In genomic region chr16:87921236-87921773, GRCh38 we compare ENCODE assay signal across 27 cellular contexts. TPM values are rescaled to one million over a fixed set of nuclear protein-coding genes. Genes with fewer than 3 reads are reported as not detected.
A peak's percentile ranks its signal among the peaks of the same experiment; 100 is the strongest.
DNase-seq lines count a peak whose midpoint lies in the region; ATAC-seq and TF ChIP-seq lines count a peak whose summit lies in the region.
"Had no signal": no experiment of that assay in that cellular context is flagged by ENCODE, and none has a peak within 500 bp of the region (broad histone marks: within the 10 kb centered on the region; RNA-seq: fewer than 3 reads in every experiment).

No MANE protein-coding gene starts in this region.

- ATAC-seq in RWPE2 (ENCODE audit: low read depth) (peak; percentile 38; the same call in 1 of the 3 replicates), HG02938 (IDR thresholded peaks at IDR 0.05; ENCODE audit: unreplicated experiment) (no peak)
- ATAC-seq: T-cell had no signal

- H3K4me3 ChIP-seq in BE2C (ENCODE audit: low read depth, low read length) (no peak overlapping the region), MG63 (no peak overlapping the region), RWPE2 (ENCODE audit: severe bottlenecking) (no peak overlapping the region)
- H3K4me3 ChIP-seq: BLaER1 treated with 17β-estradiol and CSF1 and Interleukin-3, amounts not matched to agents 10 nM and 100 nM; cardiac muscle cell; dorsolateral prefrontal cortex; right atrium auricular region had no signal

- H3K4me1 ChIP-seq in BE2C (peaks cover 9% of the 10 kb centered on the region; the same call in 1 of the 2 replicates), RWPE2 (ENCODE audit: insufficient read depth, poor library complexity, severe bottlenecking) (peaks cover 4% of the 10 kb centered on the region)
- H3K4me1 ChIP-seq: right atrium auricular region had no signal

- no peak overlapping the region for H3K4me3 Mint-ChIP-seq in activated T-helper 1 cell treated with anti-CD3 and anti-CD28 coated beads, Interleukin-12 subunit alpha, Interleukin-12 subunit beta, Interleukin-2, Interleukin-4 antibody, amounts not matched to agents 30 ng/mL and 10 ng/mL and 1 ng/mL, durations not matched to agents 14 hours and 24 hours and 36 hours
- H3K4me3 Mint-ChIP-seq: activated naive CD4-positive, alpha-beta T cell treated with anti-CD3 and anti-CD28 coated beads for 36 hours; stimulated activated naive CD8-positive, alpha-beta T cell treated with anti-CD3 and anti-CD28 coated beads, Interleukin-15, Interleukin-2, amounts not matched to agents 100 ng/mL and 50 ng/mL, for 24 hours; T-cell; type B pancreatic cell had no signal

- H3K36me3 Mint-ChIP-seq in activated T-helper 1 cell treated with anti-CD3 and anti-CD28 coated beads, Interleukin-12 subunit alpha, Interleukin-12 subunit beta, Interleukin-2, Interleukin-4 antibody, amounts not matched to agents 30 ng/mL and 10 ng/mL and 1 ng/mL, durations not matched to agents 14 hours and 24 hours and 36 hours (ENCODE audit: low read depth): no peaks in the 10 kb centered on the region
- H3K36me3 Mint-ChIP-seq: T-cell, type B pancreatic cell had no signal

- peaks cover 7% of the 10 kb centered on the region for H3K4me1 Mint-ChIP-seq in activated T-helper 1 cell treated with anti-CD3 and anti-CD28 coated beads, Interleukin-12 subunit alpha, Interleukin-12 subunit beta, Interleukin-2, Interleukin-4 antibody, amounts not matched to agents 30 ng/mL and 10 ng/mL and 1 ng/mL, durations not matched to agents 14 hours and 24 hours and 36 hours (ENCODE audit: low read depth)

- H3K27ac ChIP-seq in RWPE2 (ENCODE audit: poor library complexity, severe bottlenecking): no peak overlapping the region
- H3K27ac ChIP-seq: BLaER1 treated with 17β-estradiol and CSF1 and Interleukin-3, amounts not matched to agents 10 nM and 100 nM; cardiac muscle cell; dorsolateral prefrontal cortex; right atrium auricular region had no signal

- no peak overlapping the region for H3K27ac Mint-ChIP-seq in activated T-helper 1 cell treated with anti-CD3 and anti-CD28 coated beads, Interleukin-12 subunit alpha, Interleukin-12 subunit beta, Interleukin-2, Interleukin-4 antibody, amounts not matched to agents 30 ng/mL and 10 ng/mL and 1 ng/mL, durations not matched to agents 14 hours and 24 hours and 36 hours
- H3K27ac Mint-ChIP-seq: activated naive CD4-positive, alpha-beta T cell treated with anti-CD3 and anti-CD28 coated beads for 36 hours; stimulated activated naive CD8-positive, alpha-beta T cell treated with anti-CD3 and anti-CD28 coated beads, Interleukin-15, Interleukin-2, amounts not matched to agents 100 ng/mL and 50 ng/mL, for 24 hours; T-cell; type B pancreatic cell had no signal

- intact Hi-C loops in activated T-helper 1 cell treated with anti-CD3 and anti-CD28 coated beads, Interleukin-12 subunit alpha, Interleukin-12 subunit beta, Interleukin-2, Interleukin-4 antibody, amounts not matched to agents 30 ng/mL and 10 ng/mL and 1 ng/mL, durations not matched to agents 14 hours and 24 hours and 36 hours (cut with micrococcal nuclease): no loop called here

- H3K27me3 Mint-ChIP-seq in activated T-helper 1 cell treated with anti-CD3 and anti-CD28 coated beads, Interleukin-12 subunit alpha, Interleukin-12 subunit beta, Interleukin-2, Interleukin-4 antibody, amounts not matched to agents 30 ng/mL and 10 ng/mL and 1 ng/mL, durations not matched to agents 14 hours and 24 hours and 36 hours (ENCODE audit: insufficient read depth): peaks cover 20% of the 10 kb centered on the region

- no peaks in the 10 kb centered on the region for H3K36me3 ChIP-seq in BE2C
- no peaks in the 10 kb centered on the region for H3K36me3 ChIP-seq in MG63
- H3K36me3 ChIP-seq in RWPE2 (ENCODE audit: low read depth): no peaks in the 10 kb centered on the region
- H3K36me3 ChIP-seq: BLaER1 treated with 17β-estradiol and CSF1 and Interleukin-3, amounts not matched to agents 10 nM and 100 nM; cardiac muscle cell; right atrium auricular region had no signal

- H3K9me3 ChIP-seq in BE2C: no peaks in the 10 kb centered on the region
- no peaks in the 10 kb centered on the region for H3K9me3 ChIP-seq in MG63
- no peaks in the 10 kb centered on the region for H3K9me3 ChIP-seq in RWPE2 (ENCODE audit: severe bottlenecking)
- H3K9me3 ChIP-seq: BLaER1 treated with 17β-estradiol and CSF1 and Interleukin-3, amounts not matched to agents 10 nM and 100 nM; right atrium auricular region had no signal

- H3K9me3 Mint-ChIP-seq in activated T-helper 1 cell treated with anti-CD3 and anti-CD28 coated beads, Interleukin-12 subunit alpha, Interleukin-12 subunit beta, Interleukin-2, Interleukin-4 antibody, amounts not matched to agents 30 ng/mL and 10 ng/mL and 1 ng/mL, durations not matched to agents 14 hours and 24 hours and 36 hours: no peaks in the 10 kb centered on the region
- H3K9me3 Mint-ChIP-seq: activated naive CD4-positive, alpha-beta T cell treated with anti-CD3 and anti-CD28 coated beads for 36 hours; stimulated activated naive CD8-positive, alpha-beta T cell treated with anti-CD3 and anti-CD28 coated beads, Interleukin-15, Interleukin-2, amounts not matched to agents 100 ng/mL and 50 ng/mL, for 24 hours; T-cell; type B pancreatic cell had no signal

- DNase-seq in BE2C: peak; percentile 51
- peak; percentile 26 for DNase-seq in MG63
- DNase-seq in RWPE2 (ENCODE audit: low spot score): no peak
- peak; percentile 93 for DNase-seq in cerebellar nuclear complex (lab: John Stamatoyannopoulos, UW)
- no peak for DNase-seq in SKM-1 treated with dmso at 0.1 percent for 144 hours (lab: John Stamatoyannopoulos, UW; ENCODE audit: unreplicated experiment)
- no peak for DNase-seq in MV-4-11 (lab: John Stamatoyannopoulos, UW)
- DNase-seq in activated T-helper 1 cell treated with anti-CD3 and anti-CD28 coated beads, Interleukin-12 subunit alpha, Interleukin-12 subunit beta, Interleukin-2, Interleukin-4 antibody, amounts not matched to agents 30 ng/mL and 10 ng/mL and 1 ng/mL, durations not matched to agents 14 hours and 24 hours and 36 hours (ENCODE audit: low spot score): no peak
- DNase-seq: activated CD4-positive, alpha-beta T cell treated with anti-CD3 and anti-CD28 coated beads for 4 hours; activated naive CD4-positive, alpha-beta T cell treated with anti-CD3 and anti-CD28 coated beads for 36 hours; activated T-cell treated with anti-CD3 and anti-CD28 coated beads, Interleukin-2, amount 50 U/mL, for 48 hours; Calu3; HCEC 1CT; mesenchymal stem cell; NCI-H1048; NCI-H187; occipital lobe; stimulated activated CD4-positive, alpha-beta T cell treated with anti-CD3 and anti-CD28 coated beads, Interleukin-12 subunit alpha, Interleukin-12 subunit beta, amount 100 ng/mL, for 4 hours; T-cell had no signal

- H3K27me3 ChIP-seq in BE2C (no peaks in the 10 kb centered on the region), MG63 (no peaks in the 10 kb centered on the region), RWPE2 (ENCODE audit: insufficient read depth, poor library complexity, severe bottlenecking) (no peaks in the 10 kb centered on the region)
- H3K27me3 ChIP-seq: cardiac muscle cell, right atrium auricular region had no signal

- no peak for TF ChIP-seq CTCF in BE2C (IDR thresholded peaks at IDR 0.05; ENCODE audit: low read depth, low read length)
- no peak for TF ChIP-seq CTCF in RWPE2 (IDR thresholded peaks at IDR 0.05; ENCODE audit: poor library complexity, severe bottlenecking)

RNA-seq across cellular contexts. Expression of gene CA5A, which starts 15.0 kb away (rescaled TPM):
- polyA plus RNA-seq in BE2C (2012; ENCODE audit: insufficient read depth, insufficient read length, low read depth): 0.23 TPM
- not detected in 2 replicates for total RNA-seq in MG63 (2014; rRNA removed; shearing (Covaris generic); ENCODE audit: low replicate concordance)
- 0.13 TPM in 1 of 2 replicates, not detected in the other for total RNA-seq in activated T-helper 1 cell treated with anti-CD3 and anti-CD28 coated beads, Interleukin-12 subunit alpha, Interleukin-12 subunit beta, Interleukin-2, Interleukin-4 antibody, amounts not matched to agents 30 ng/mL and 10 ng/mL and 1 ng/mL, durations not matched to agents 14 hours and 24 hours and 36 hours
- total RNA-seq: activated naive CD4-positive, alpha-beta T cell treated with anti-CD3 and anti-CD28 coated beads for 36 hours; Calu3; cardiac muscle cell; endothelial cell of umbilical vein; myocyte; occipital lobe; right atrium auricular region had no signal
- polyA plus RNA-seq: cardiac muscle cell, endothelial cell of umbilical vein had no signal

RNA-seq across cellular contexts. Expression of gene BANP, which starts 29.9 kb away (rescaled TPM):
- 69.2 TPM for polyA plus RNA-seq in BE2C (2012; ENCODE audit: insufficient read depth, insufficient read length, low read depth)
- total RNA-seq in MG63 (2014; rRNA removed; shearing (Covaris generic); ENCODE audit: low replicate concordance): 30.4 and 33.7 TPM in 2 replicates
- 35.4 and 35.5 TPM in 2 replicates for total RNA-seq in activated T-helper 1 cell treated with anti-CD3 and anti-CD28 coated beads, Interleukin-12 subunit alpha, Interleukin-12 subunit beta, Interleukin-2, Interleukin-4 antibody, amounts not matched to agents 30 ng/mL and 10 ng/mL and 1 ng/mL, durations not matched to agents 14 hours and 24 hours and 36 hours

RNA-seq across cellular contexts. Expression of gene SLC7A5, which starts 52.0 kb away (rescaled TPM):
- polyA plus RNA-seq in BE2C (2012; ENCODE audit: insufficient read depth, insufficient read length, low read depth): 258 TPM
- total RNA-seq in MG63 (2014; rRNA removed; shearing (Covaris generic); ENCODE audit: low replicate concordance): 75.3 and 110 TPM in 2 replicates
- total RNA-seq in activated T-helper 1 cell treated with anti-CD3 and anti-CD28 coated beads, Interleukin-12 subunit alpha, Interleukin-12 subunit beta, Interleukin-2, Interleukin-4 antibody, amounts not matched to agents 30 ng/mL and 10 ng/mL and 1 ng/mL, durations not matched to agents 14 hours and 24 hours and 36 hours: 466 and 469 TPM in 2 replicates

Comparison
In these comparisons a context has a peak if more than half of its experiments do, and no peak if none do; other contexts are left out.
1. DNase-seq: peak in BE2C (single experiment), MG63 (single experiment) and cerebellar nuclear complex (2 of 2); none in RWPE2 (single experiment), SKM-1 treated with dmso at 0.1 percent for 144 hours (single experiment), MV-4-11 (single experiment) and activated T-helper 1 cell treated with anti-CD3 and anti-CD28 coated beads, Interleukin-12 subunit alpha, Interleukin-12 subunit beta, Interleukin-2, Interleukin-4 antibody, amounts not matched to agents 30 ng/mL and 10 ng/mL and 1 ng/mL, durations not matched to agents 14 hours and 24 hours and 36 hours (single experiment).